ENCODE assay signal across 8 cellular contexts in the genomic region with DNA sequence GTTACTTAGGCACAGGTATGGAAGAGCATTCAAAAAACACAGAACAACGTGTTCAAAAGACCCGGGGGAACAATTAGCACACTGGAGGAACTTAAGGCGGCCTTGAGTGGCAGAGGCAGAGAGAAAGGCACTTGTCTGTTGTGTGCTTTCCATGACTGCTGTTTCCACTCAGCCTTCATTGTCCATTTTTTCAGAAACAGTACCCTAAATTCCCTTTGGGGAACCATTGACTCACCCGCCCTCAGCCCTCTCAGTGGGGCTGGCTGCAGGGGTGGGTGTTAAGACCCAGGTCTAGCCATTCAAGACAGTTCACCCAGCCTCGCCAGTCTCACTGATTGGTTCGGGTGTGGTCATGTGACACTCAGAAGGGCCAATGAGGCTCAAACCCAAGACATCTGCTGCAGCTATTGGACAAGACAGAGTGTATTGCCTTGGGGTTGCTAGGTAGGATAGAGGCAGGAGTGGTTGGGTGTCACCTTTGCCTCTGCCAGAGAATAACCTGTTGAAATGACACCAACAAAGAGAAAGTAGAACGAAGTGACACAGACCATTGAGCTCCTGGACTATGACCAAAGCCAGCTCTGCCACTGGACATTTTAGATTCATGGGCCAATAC. TPM values are rescaled to one million over a fixed set of nuclear protein-coding genes. Genes with fewer than 3 reads are reported as not detected.
A peak's percentile ranks its signal among the peaks of the same experiment; 100 is the strongest.
DNase-seq lines count a peak whose midpoint lies in the region; ATAC-seq, FAIRE-seq and TF ChIP-seq lines count a peak whose summit lies in the region.

No MANE protein-coding gene starts in this region.

- intact Hi-C loops in kidney (cut with DNase I), result no loop called here

- H3K4me2 ChIP-seq in DND-41 (ENCODE audit: insufficient read depth, low read length), result no peak overlapping the region

- no peaks in the 10 kb centered on the region for H3K36me3 ChIP-seq in DND-41 (ENCODE audit: insufficient read depth, low read length)
- H3K36me3 ChIP-seq in kidney (ENCODE audit: control insufficient read depth in 1 of 2, insufficient read depth in 2 of 2, low read length in 2 of 2), result no peaks in the 10 kb centered on the region

- TF ChIP-seq CTCF in DND-41 (IDR thresholded peaks at IDR 0.05; ENCODE audit: borderline replicate concordance, extremely low read depth, low read length, poor library complexity, severe bottlenecking) (no peak), kidney (IDR thresholded peaks at IDR 0.05; ENCODE audit: borderline replicate concordance, extremely low read depth, insufficient read depth) (no peak)

- H3K4me3 ChIP-seq in DND-41 (ENCODE audit: low read depth in 1 of 2, low read length in 2 of 2), result no peak overlapping the region
- no peak overlapping the region for H3K4me3 ChIP-seq in kidney (ENCODE audit: low read length in 2 of 2)

- no peaks in the 10 kb centered on the region for H4K20me1 ChIP-seq in DND-41 (ENCODE audit: insufficient read depth, low read length)

- peak; percentile 66; the same call in 2 of the 3 replicates for ATAC-seq in DND-41 (ENCODE audit: insufficient read depth, low read depth)
- peak; percentile 100 for ATAC-seq in GM19351 (IDR thresholded peaks at IDR 0.05; ENCODE audit: unreplicated experiment)
- peak; percentile 78 for ATAC-seq in HG03097 (IDR thresholded peaks at IDR 0.05; ENCODE audit: low FRiP score, unreplicated experiment)

- H3K9ac ChIP-seq in DND-41 (ENCODE audit: low read depth, low read length) (no peak overlapping the region), kidney (ENCODE audit: low read length in 2 of 2) (no peak overlapping the region)

- H3K9me3 ChIP-seq in DND-41 (ENCODE audit: insufficient read depth, low read length, severe bottlenecking), result peaks cover 3% of the 10 kb centered on the region
- H3K9me3 ChIP-seq in kidney (ENCODE audit: control insufficient read depth in 1 of 2, low read length in 2 of 2), result no peaks in the 10 kb centered on the region

- H3K79me2 ChIP-seq in DND-41 (ENCODE audit: insufficient read depth, low read length), result no peaks in the 10 kb centered on the region

- no peaks in the 10 kb centered on the region for H3K27me3 ChIP-seq in DND-41 (ENCODE audit: insufficient read depth, low read length, poor library complexity)

- no peak for FAIRE-seq in kidney (lab: Jason Lieb, UNC)

- H2AFZ ChIP-seq in DND-41 (ENCODE audit: low read depth, low read length), result no peak overlapping the region

- H3K4me1 ChIP-seq in DND-41 (ENCODE audit: insufficient read depth, low read length), result peaks cover 9% of the 10 kb centered on the region
- H3K4me1 ChIP-seq in kidney (ENCODE audit: control insufficient read depth in 1 of 2, insufficient read depth in 1 of 2, low read depth in 1 of 2, low read length in 2 of 2), result no peaks in the 10 kb centered on the region

- DNase-seq in DND-41 (peak; percentile 25), NCI-H460 (ENCODE audit: extremely low read depth, low read depth) (peak; percentile 44), lung microvascular endothelial cell (ENCODE audit: low read depth in 2 of 2) (peak; percentile 34 to 43), kidney (no peak), NCI-H1694 (lab: John Stamatoyannopoulos, UW) (no peak)
- peak; percentile 56 to 57 for DNase-seq in activated T-cell treated with anti-CD3 and anti-CD28 coated beads, Interleukin-2, amount 50 U/mL, for 48 hours

- H3K27ac ChIP-seq in DND-41 (ENCODE audit: low read length), result no peak overlapping the region
- H3K27ac ChIP-seq in kidney (ENCODE audit: low read depth in 2 of 2, low read length in 2 of 2), result no peak overlapping the region

RNA-seq across cellular contexts. Expression of a gene that starts 19.6 kb away (rescaled TPM):
- 166 and 179 TPM in 2 replicates for total RNA-seq in NCI-H460 (2014; rRNA removed; shearing (Covaris generic))
- polyA plus RNA-seq in NCI-H460 (2014; cell fraction: nucleus; rRNA removed), result 69.6 and 137 TPM in 2 replicates
- total RNA-seq in lung microvascular endothelial cell (14.4 and 18.1 TPM in 2 replicates), kidney (28.9 TPM)
- polyA plus RNA-seq in kidney (ENCODE audit: insufficient read depth, low read depth, low replicate concordance), result 24.8 TPM

RNA-seq across cellular contexts. Expression of a gene that starts 41.4 kb away (rescaled TPM):
- 25.8 and 27.7 TPM in 2 replicates for total RNA-seq in NCI-H460 (2014; rRNA removed; shearing (Covaris generic))
- 29.9 and 30.0 TPM in 2 replicates for polyA plus RNA-seq in NCI-H460 (2014; cell fraction: nucleus; rRNA removed)
- 16.6 and 25.4 TPM in 2 replicates for total RNA-seq in lung microvascular endothelial cell
- 29.7 TPM for total RNA-seq in kidney
- 4.6 TPM for polyA plus RNA-seq in kidney (ENCODE audit: insufficient read depth, low read depth, low replicate concordance)

RNA-seq across cellular contexts. Expression of a gene that starts 51.1 kb away (rescaled TPM):
- 0.02 TPM in 1 of 2 replicates, not detected in the other for total RNA-seq in NCI-H460 (2014; rRNA removed; shearing (Covaris generic))
- polyA plus RNA-seq in NCI-H460 (2014; cell fraction: nucleus; rRNA removed), result not detected in 2 replicates
- total RNA-seq in lung microvascular endothelial cell (under 0.01 TPM in 1 of 2 replicates, not detected in the other), kidney (175 TPM)
- 40.2 TPM for polyA plus RNA-seq in kidney (ENCODE audit: insufficient read depth, low read depth, low replicate concordance)

Comparison
In these comparisons a context has a peak if more than half of its experiments do, and no peak if none do; other contexts are left out.
1. DNase-seq: peak in DND-41 (single experiment), NCI-H460 (single experiment), activated T-cell treated with anti-CD3 and anti-CD28 coated beads, Interleukin-2, amount 50 U/mL, for 48 hours (2 of 2) and lung microvascular endothelial cell (2 of 2); none in kidney (single experiment) and NCI-H1694 (single experiment).
2. RNA of a gene that starts 51.1 kb away (total RNA-seq): 175 TPM in kidney (single experiment); 0.02 TPM in NCI-H460 and under 0.01 TPM in lung microvascular endothelial cell; every median in the first group is over 100 times any median in the second.
3. Peak in every context shown above with its lines, with median percentiles within 50 percentile points of each other: ATAC-seq.